In genomic region chr6:83711958-83712357, GRCh38 we compare ENCODE assay signal across 23 cellular contexts. TPM values are rescaled to one million over a fixed set of nuclear protein-coding genes. Genes with fewer than 3 reads are reported as not detected.
"Had no signal": no experiment of that assay in that cellular context is flagged by ENCODE, and none has a peak within 500 bp of the region (broad histone marks: within the 10 kb centered on the region; RNA-seq: fewer than 3 reads in every experiment).

No MANE protein-coding gene starts in this region.

- H3K27ac ChIP-seq: RWPE1 had no signal

- H3K9ac ChIP-seq: SK-N-SH had no signal

- ATAC-seq: Panc1, PC-3, T-cell had no signal

- H3K4me2 ChIP-seq: SK-N-SH had no signal

- DNase-seq: KBM-7, NCI-H1105, NCI-H1417, NCI-H1436 treated with DMSO at 0.1 percent for 48 hours, NCI-H1694, NCI-H187 treated with DMSO at 0.1 percent for 48 hours, NCI-H2029 treated with DMSO at 0.1 percent for 48 hours, NCI-H2227 treated with DMSO at 0.1 percent for 48 hours, NCI-H524, NCI-H526 treated with DMSO at 0.1 percent for 48 hours, NCI-H774, PC-3, SHP77, SK-N-SH, SW 1271, T-cell had no signal

RNA-seq across cellular contexts. Expression of gene SNAP91, which starts 3.1 kb away (rescaled TPM):
- total RNA-seq: HT-29; LHCN-M2; MCF 10A; PC-3; T-cell; T-helper 2 cell treated with Interferon-gamma antibody and Interleukin-4, amounts not matched to agents 100 ng/mL and 5 ng/mL, for 36 hours had no signal
- polyA plus RNA-seq: IgD-negative memory B cell had no signal
